In the genomic region with DNA sequence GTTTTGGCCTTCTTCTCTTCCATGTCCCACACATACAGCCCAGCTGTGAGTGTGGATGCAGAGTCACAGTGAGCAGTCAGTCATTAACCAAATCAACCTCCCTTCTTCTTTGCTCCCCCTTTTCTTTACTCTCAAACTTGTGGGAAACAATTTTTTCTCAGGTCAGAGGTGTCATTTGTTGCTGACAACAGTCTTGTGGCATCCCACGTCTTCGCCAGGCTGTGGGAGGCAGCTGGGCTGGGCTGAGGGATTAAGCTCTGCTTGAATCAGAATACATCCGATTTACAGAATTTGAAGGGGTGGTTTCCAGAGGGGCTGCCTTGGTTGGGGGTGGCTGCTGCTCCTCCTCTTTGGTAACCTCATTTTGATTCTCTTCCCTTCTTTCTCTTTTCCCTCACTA, we compare ENCODE assay signal across 21 cellular contexts. TPM values are rescaled to one million over a fixed set of nuclear protein-coding genes. Genes with fewer than 3 reads are reported as not detected.
"Had no signal": no experiment of that assay in that cellular context is flagged by ENCODE, and none has a peak within 500 bp of the region (broad histone marks: within the 10 kb centered on the region; RNA-seq: fewer than 3 reads in every experiment).

No MANE protein-coding gene starts in this region.

- H3K36me3 ChIP-seq: esophagus squamous epithelium, left ventricle myocardium inferior, suprapubic skin, upper lobe of left lung had no signal

- H3K4me1 ChIP-seq: esophagus squamous epithelium, left ventricle myocardium inferior, suprapubic skin, upper lobe of left lung had no signal

- ATAC-seq: activated CD4-positive, alpha-beta T cell treated with anti-CD3 and anti-CD28 coated beads for 36 hours; activated T-cell treated with anti-CD3 and anti-CD28 coated beads, Interleukin-2, amount 50 U/mL, for 72 hours; naive thymus-derived CD4-positive, alpha-beta T cell; sciatic nerve; stimulated activated naive CD8-positive, alpha-beta T cell treated with anti-CD3 and anti-CD28 coated beads, Interleukin-15, Interleukin-2, amounts not matched to agents 100 U/mL and 50 U/mL, for 24 hours had no signal

- H3K27me3 ChIP-seq: upper lobe of left lung had no signal

- H3K9me3 ChIP-seq: esophagus squamous epithelium, left ventricle myocardium inferior, suprapubic skin, upper lobe of left lung had no signal

- H3K27ac ChIP-seq: esophagus squamous epithelium, left ventricle myocardium inferior, suprapubic skin, upper lobe of left lung had no signal

- FAIRE-seq: bronchial epithelial cell had no signal

- DNase-seq: activated CD4-positive, alpha-beta memory T cell treated with anti-CD3 and anti-CD28 coated beads, Interleukin-2, amount 10 ng/mL, durations not matched to agents 7 days and 5 days; activated CD4-positive, alpha-beta T cell treated with anti-CD3 and anti-CD28 coated beads for 36 hours; activated CD8-positive, alpha-beta memory T cell treated with anti-CD3 and anti-CD28 coated beads, Interleukin-2, amount 50 U/mL, for 4 hours; activated gamma-delta T cell treated with Interleukin-2 at 50 U/mL for 16 hours; activated naive CD8-positive, alpha-beta T cell treated with anti-CD3 and anti-CD28 coated beads for 36 hours; activated T-cell treated with anti-CD3 and anti-CD28 coated beads, Interleukin-2, amount 50 U/mL, for 72 hours; anterior cingulate cortex; esophagus squamous epithelium; foreskin fibroblast; left ventricle myocardium inferior; naive thymus-derived CD4-positive, alpha-beta T cell; nucleus accumbens; stimulated activated CD4-positive, alpha-beta T cell treated with anti-CD3 and anti-CD28 coated beads, Interleukin-12 subunit alpha, Interleukin-12 subunit beta, amount 100 ng/mL, for 4 hours; stimulated activated CD8-positive, alpha-beta memory T cell treated with anti-CD3 and anti-CD28 coated beads, Interleukin-4, amount 100 ng/mL, for 48 hours; stimulated activated naive CD8-positive, alpha-beta T cell treated with anti-CD3 and anti-CD28 coated beads, Interleukin-15, Interleukin-2, amounts not matched to agents 100 U/mL and 50 U/mL, for 24 hours had no signal

- H3K4me3 ChIP-seq: esophagus squamous epithelium, left ventricle myocardium inferior, suprapubic skin, upper lobe of left lung had no signal

RNA-seq across cellular contexts. Expression of a gene that starts 40.5 kb away (rescaled TPM):
- total RNA-seq: activated CD4-positive, alpha-beta memory T cell treated with anti-CD3 and anti-CD28 coated beads, Interleukin-2, amount 10 ng/mL, durations not matched to agents 7 days and 5 days; activated CD4-positive, alpha-beta T cell treated with anti-CD3 and anti-CD28 coated beads for 36 hours; activated naive CD8-positive, alpha-beta T cell treated with anti-CD3 and anti-CD28 coated beads for 36 hours; activated T-cell treated with anti-CD3 and anti-CD28 coated beads, Interleukin-2, amount 50 U/mL, for 72 hours; bronchial epithelial cell; chondrocyte; esophagus squamous epithelium; mesothelial cell of epicardium; naive thymus-derived CD4-positive, alpha-beta T cell; sciatic nerve had no signal
- polyA plus RNA-seq: naive thymus-derived CD4-positive, alpha-beta T cell had no signal
